ENCODE assay signal across 1 cellular context in genomic region chr3:152874896-152875749, GRCh38.
TF ChIP-seq lines count a peak whose summit lies in the region.

No MANE protein-coding gene starts in this region.

TF ChIP-seq in A549, 52 proteins besides CTCF, POLR2A, EP300 and RAD21 (continued from another document):
- TF ChIP-seq USF2 (IDR thresholded peaks at IDR 0.05) (no peak), PBX3 (IDR thresholded peaks at IDR 0.05) (no peak), HOXB5 (CRISPR knock-in tag; IDR thresholded peaks at IDR 0.05) (no peak), FOXS1 (CRISPR knock-in tag; IDR thresholded peaks at IDR 0.05) (no peak), CHD4 (IDR thresholded peaks at IDR 0.05; ENCODE audit: borderline replicate concordance) (no peak), EHMT2 (IDR thresholded peaks at IDR 0.05; ENCODE audit: low read depth) (no peak), RFX5 (IDR thresholded peaks at IDR 0.05) (no peak), KDM1A (IDR thresholded peaks at IDR 0.05; ENCODE audit: low read depth) (no peak), FOSL2 (IDR thresholded peaks at IDR 0.05) (no peak), FOSL2 (CRISPR knock-in tag; IDR thresholded peaks at IDR 0.05) (no peak), MAZ (IDR thresholded peaks at IDR 0.05; ENCODE audit: borderline replicate concordance, low read depth, low read length) (no peak), ESRRA (IDR thresholded peaks at IDR 0.05; ENCODE audit: borderline replicate concordance, low read length) (no peak), HOXB13 (CRISPR knock-in tag; IDR thresholded peaks at IDR 0.05; ENCODE audit: low read depth) (no peak)
